1 cellular context compared by ENCODE assay signal in the genomic region with DNA sequence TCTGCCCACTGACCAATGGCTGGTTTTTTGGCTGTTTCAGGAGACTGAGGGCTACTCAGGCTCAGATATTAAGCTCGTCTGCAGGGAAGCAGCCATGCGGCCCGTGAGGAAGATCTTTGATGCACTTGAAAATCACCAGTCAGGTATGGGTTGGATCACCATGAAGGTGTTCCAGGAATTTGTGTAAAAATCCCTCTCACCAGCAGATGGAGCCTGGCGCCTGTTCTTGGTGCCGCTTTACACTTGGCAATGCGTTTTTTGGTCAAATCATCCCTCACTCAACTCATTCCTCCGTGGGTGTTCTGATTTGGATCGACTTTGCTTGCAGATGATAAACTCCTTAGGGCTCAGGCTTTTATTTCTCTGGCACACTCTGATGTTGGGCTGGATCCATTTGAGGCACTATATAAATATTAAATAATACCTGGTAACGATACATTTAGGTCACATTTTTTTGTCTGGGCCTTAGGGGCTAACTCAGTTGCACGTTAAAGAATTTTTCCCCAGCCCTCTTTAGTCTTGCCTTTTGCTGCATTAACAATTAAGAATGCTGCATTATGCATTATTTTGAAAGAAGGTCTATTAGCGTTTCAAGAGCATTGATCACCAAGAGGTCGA.
TF ChIP-seq lines count a peak whose summit lies in the region.

No MANE protein-coding gene starts in this region.

TF ChIP-seq in K562, 482 proteins besides CTCF, POLR2A, EP300 and RAD21 (continued from another document):
- TF ChIP-seq, protein P1, sequence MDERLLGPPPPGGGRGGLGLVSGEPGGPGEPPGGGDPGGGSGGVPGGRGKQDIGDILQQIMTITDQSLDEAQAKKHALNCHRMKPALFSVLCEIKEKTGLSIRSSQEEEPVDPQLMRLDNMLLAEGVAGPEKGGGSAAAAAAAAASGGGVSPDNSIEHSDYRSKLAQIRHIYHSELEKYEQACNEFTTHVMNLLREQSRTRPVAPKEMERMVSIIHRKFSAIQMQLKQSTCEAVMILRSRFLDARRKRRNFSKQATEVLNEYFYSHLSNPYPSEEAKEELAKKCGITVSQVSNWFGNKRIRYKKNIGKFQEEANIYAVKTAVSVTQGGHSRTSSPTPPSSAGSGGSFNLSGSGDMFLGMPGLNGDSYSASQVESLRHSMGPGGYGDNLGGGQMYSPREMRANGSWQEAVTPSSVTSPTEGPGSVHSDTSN (CRISPR knock-in tag; IDR thresholded peaks at IDR 0.05; ENCODE audit: low read depth) = no peak
- TF ChIP-seq, protein P1 (tag; conservative IDR thresholded peaks at IDR 0.05; ENCODE audit: low read depth) = peak; percentile 42; the same call in 1 of the 2 replicates
